ENCODE assay signal across 8 cellular contexts in the genomic region with DNA sequence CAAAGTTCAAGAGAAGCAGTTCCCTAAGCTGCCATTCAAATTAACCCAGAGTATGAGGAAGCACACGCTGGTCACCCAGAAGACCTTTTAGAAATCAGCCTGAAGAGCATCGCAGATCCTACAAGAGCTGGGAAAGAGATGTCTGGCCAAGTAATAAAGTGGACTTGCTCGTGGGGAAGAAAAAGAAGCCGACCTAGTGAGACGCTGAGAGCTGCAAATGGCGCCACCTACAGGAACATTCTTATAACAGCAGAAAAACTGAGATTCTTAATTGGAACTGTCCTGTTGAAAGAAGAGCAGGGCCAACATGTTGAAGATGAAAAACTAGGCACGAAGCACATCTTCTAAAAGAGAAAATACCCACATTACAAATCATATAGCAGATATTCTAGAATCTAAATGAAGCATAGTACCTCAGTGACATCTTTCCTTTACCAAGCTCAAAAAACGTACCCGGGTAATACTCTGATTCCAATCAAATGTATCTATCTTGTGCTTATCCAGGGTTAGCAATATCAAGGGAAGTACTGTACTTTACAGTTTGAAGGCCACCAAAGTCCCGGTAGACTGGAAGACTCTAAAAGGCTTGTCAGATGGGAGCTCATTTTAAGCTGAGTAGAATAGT. TPM values are rescaled to one million over a fixed set of nuclear protein-coding genes. Genes with fewer than 3 reads are reported as not detected.
DNase-seq lines count a peak whose midpoint lies in the region; ATAC-seq and TF ChIP-seq lines count a peak whose summit lies in the region.

No MANE protein-coding gene starts in this region.

- DNase-seq in stimulated activated naive CD4-positive, alpha-beta T cell (lab: John Stamatoyannopoulos, UW) = peak; percentile 11 to 80 (median 40)
- DNase-seq in stimulated activated naive CD4-positive, alpha-beta T cell treated with Interleukin-2 at 50 U/mL for 16 hours (lab: John Stamatoyannopoulos, UW) = no peak
- DNase-seq in NB4 (ENCODE audit: low read depth) (peak; percentile 89), SK-MEL-5 (ENCODE audit: low read depth, low spot score) (peak; percentile 89), left ventricle myocardium superior (peak; percentile 30), putamen (ENCODE audit: low spot score) (peak; percentile 88), GOT3 (lab: John Stamatoyannopoulos, UW) (no peak)

- no peak for TF ChIP-seq POLR2A in NB4 (IDR thresholded peaks at IDR 0.05; ENCODE audit: extremely low read depth, insufficient read length)

- H3K4me3 ChIP-seq in NB4 (ENCODE audit: low read depth, low read length) = no peak overlapping the region

- peak; percentile 68 for TF ChIP-seq CTCF in NB4 (IDR thresholded peaks at IDR 0.05; ENCODE audit: low read depth, low read length)

- intact Hi-C loops in left ventricle myocardium superior (cut with micrococcal nuclease) = loop anchor here (10.0 kb wide), 1 partner anchor 191 kb away; no protein-coding TSS in a partner anchor

- ATAC-seq in left ventricle myocardium superior = peak; percentile 9

- in situ Hi-C loops in SK-MEL-5 (cut with HindIII; ENCODE audit: low pct_unique_long_range_greater_than_20kb, low sequenced_read_pairs) = no loop called here

- peak overlapping the region; percentile 22 for H3K27ac ChIP-seq in angular gyrus (ENCODE audit: low read depth, low read length)

RNA-seq across cellular contexts. Expression of a gene that starts 3.9 kb away (rescaled TPM):
- 27.1 and 29.8 TPM in 2 replicates for total RNA-seq in SK-MEL-5 (2014; rRNA removed; shearing (Covaris generic))
- polyA plus RNA-seq in SK-MEL-5 (2015; cell fraction: cytosol; rRNA removed) = 22.1 and 28.4 TPM in 2 replicates
- 20.0 and 20.1 TPM in 2 replicates for polyA plus RNA-seq in SK-MEL-5 (2015; cell fraction: nucleus; rRNA removed)
- 13.7 TPM for total RNA-seq in left ventricle myocardium superior

Comparison
In these comparisons a context has a peak if more than half of its experiments do, and no peak if none do; other contexts are left out.
1. DNase-seq: peak in stimulated activated naive CD4-positive, alpha-beta T cell (6 of 6), NB4 (single experiment), SK-MEL-5 (single experiment), left ventricle myocardium superior (single experiment) and putamen (single experiment); none in stimulated activated naive CD4-positive, alpha-beta T cell treated with Interleukin-2 at 50 U/mL for 16 hours (single experiment) and GOT3 (single experiment).